ENCODE assay signal across 9 cellular contexts in the genomic region with DNA sequence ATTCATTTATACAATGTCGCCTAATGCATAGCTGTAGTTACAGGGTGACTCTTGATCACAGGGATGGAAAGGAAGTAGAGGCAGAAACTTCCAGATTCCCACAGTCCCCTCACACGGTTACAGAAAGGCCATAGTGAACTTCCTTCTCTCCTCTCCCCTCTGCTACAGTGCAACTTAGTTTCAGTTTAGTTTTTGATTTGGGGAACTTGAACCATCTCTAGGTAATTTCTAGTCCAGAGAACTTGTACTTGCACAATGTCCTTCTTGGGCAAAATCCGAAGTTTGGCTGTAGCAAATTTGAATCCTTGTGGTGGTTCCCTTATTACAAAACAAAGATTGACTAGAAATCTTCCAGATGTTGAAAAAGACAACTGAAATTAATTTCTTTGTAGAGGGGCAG. TPM values are rescaled to one million over a fixed set of nuclear protein-coding genes. Genes with fewer than 3 reads are reported as not detected.
DNase-seq lines count a peak whose midpoint lies in the region; ATAC-seq, FAIRE-seq and TF ChIP-seq lines count a peak whose summit lies in the region.
"Had no signal": no experiment of that assay in that cellular context is flagged by ENCODE, and none has a peak within 500 bp of the region (broad histone marks: within the 10 kb centered on the region; RNA-seq: fewer than 3 reads in every experiment).

No MANE protein-coding gene starts in this region.

- peaks cover 66% of the 10 kb centered on the region for H3K4me1 Mint-ChIP-seq in CD4-positive, alpha-beta T cell (ENCODE audit: low read depth)
- H3K4me1 Mint-ChIP-seq in natural killer cell treated with Interleukin-12 subunit alpha and Interleukin-12 subunit beta and Interleukin-15 and Interleukin-18, amount 100 ng/mL, for 72 hours (ENCODE audit: low read depth in 2 of 2), result peaks cover 31 to 40% of the 10 kb centered on the region in 2 donors

- H3K4me2 ChIP-seq in Karpas-422 (ENCODE audit: low read depth, low read length, poor library complexity, severe bottlenecking) (peak overlapping the region; percentile 90), GM12878 (ENCODE audit: control insufficient read depth, insufficient read depth) (peak overlapping the region; percentile 64)

- DNase-seq in CD4-positive, alpha-beta T cell, result no peak
- DNase-seq in Karpas-422 (peak; percentile 52), GM12878 (ENCODE audit: low read depth, low spot score) (no peak), DMS153 (lab: John Stamatoyannopoulos, UW) (no peak), NCI-H2029 (lab: John Stamatoyannopoulos, UW) (no peak), NCI-H2196 treated with DMSO at 0.1 percent for 48 hours (lab: John Stamatoyannopoulos, UW; ENCODE audit: unreplicated experiment) (no peak), Right ventricle myocardium inferior (ENCODE audit: missing footprints) (no peak)
- no peak for DNase-seq in natural killer cell treated with Interleukin-12 subunit alpha and Interleukin-12 subunit beta and Interleukin-15 and Interleukin-18, amount 100 ng/mL, for 72 hours (ENCODE audit: low spot score)
- DNase-seq: NCI-H1417 treated with DMSO at 0.1 percent for 48 hours had no signal

- H3K9ac ChIP-seq in Karpas-422 (ENCODE audit: low read length) (no peak overlapping the region), GM12878 (ENCODE audit: control insufficient read depth, insufficient read depth, low read length) (no peak overlapping the region)

- intact Hi-C loops in CD4-positive, alpha-beta T cell (cut with DNase I, micrococcal nuclease), result loop anchor here (5.0 to 10.0 kb wide), 6 partner anchors 199 to 764 kb away; a partner anchor contains a TSS
- intact Hi-C loops in GM12878 (cut with micrococcal nuclease; ENCODE audit: unreplicated experiment), result no loop called here
- intact Hi-C loops in Right ventricle myocardium inferior (cut with DNase I), result loop anchor here (5.0 kb wide), 2 partner anchors 154 to 199 kb away; a partner anchor contains a TSS

- no TSS peak for BruUV-seq in GM12878 (replicated peaks; lab: Mats Ljungman, UMichigan)

- peak; percentile 56 for FAIRE-seq in GM12878 (lab: Jason Lieb, UNC)

- peaks cover 22% of the 10 kb centered on the region for H3K36me3 Mint-ChIP-seq in CD4-positive, alpha-beta T cell (ENCODE audit: low read depth)
- peaks cover 5% of the 10 kb centered on the region for H3K36me3 Mint-ChIP-seq in natural killer cell treated with Interleukin-12 subunit alpha and Interleukin-12 subunit beta and Interleukin-15 and Interleukin-18, amount 100 ng/mL, for 72 hours

- H2AFZ ChIP-seq in Karpas-422 (ENCODE audit: low read length), result peak overlapping the region; percentile 26
- peak overlapping the region; percentile 49 for H2AFZ ChIP-seq in GM12878 (ENCODE audit: control insufficient read depth, low read depth, low read length)

- H3K79me2 ChIP-seq in Karpas-422 (ENCODE audit: low read length) (peaks cover 35% of the 10 kb centered on the region), GM12878 (ENCODE audit: control insufficient read depth, insufficient read depth, low read length) (peaks cover 10% of the 10 kb centered on the region)

- no peak for TF ChIP-seq RAD21 in GM12878 (IDR thresholded peaks at IDR 0.05; ENCODE audit: insufficient read depth, low read depth, low read length)

- H3K27me3 ChIP-seq in CD4-positive, alpha-beta T cell (ENCODE audit: control insufficient read depth, insufficient read depth, low read length), result no peaks in the 10 kb centered on the region
- no peaks in the 10 kb centered on the region for H3K27me3 ChIP-seq in Karpas-422 (ENCODE audit: low read length)
- H3K27me3 ChIP-seq in GM12878 (replicated peaks in 1 of 2; ENCODE audit: control insufficient read depth in 2 of 2, insufficient read depth in 2 of 2, low read length in 1 of 2), result no peaks in the 10 kb centered on the region

- CTCF ChIA-PET in CD4-positive, alpha-beta T cell (lab: Charles Lee), result no interaction called here
- CTCF ChIA-PET in GM12878 (lab: Yijun Ruan, JAX), result no interaction called here

- TF ChIP-seq CTCF in CD4-positive, alpha-beta T cell (IDR thresholded peaks at IDR 0.05), result no peak
- TF ChIP-seq CTCF in GM12878 (IDR thresholded peaks at IDR 0.05 in 2 of 3, conservative IDR thresholded peaks at IDR 0.05 in 1 of 3; ENCODE audit: control insufficient read depth in 2 of 3, extremely low read depth in 1 of 3, insufficient read depth in 1 of 3, low read depth in 3 of 3, low read length in 3 of 3), result no peak

- 32% methylated on average over 3 of the region's 3 CpGs for WGBS in GM12878 (ENCODE audit: insufficient coverage, insufficient replicate concordance, low lambda C conversion rate, missing lambda C conversion rate)

- no peaks in the 10 kb centered on the region for H3K9me3 Mint-ChIP-seq in CD4-positive, alpha-beta T cell
- H3K9me3 Mint-ChIP-seq in natural killer cell treated with Interleukin-12 subunit alpha and Interleukin-12 subunit beta and Interleukin-15 and Interleukin-18, amount 100 ng/mL, for 72 hours, result no peaks in the 10 kb centered on the region

- H3K27ac ChIP-seq in CD4-positive, alpha-beta T cell (ENCODE audit: low read depth, low read length), result peak overlapping the region; percentile 81
- H3K27ac ChIP-seq in Karpas-422 (ENCODE audit: low read length), result no peak overlapping the region; the same call in 1 of the 2 replicates
- H3K27ac ChIP-seq in GM12878 (ENCODE audit: control insufficient read depth, insufficient read depth), result no peak overlapping the region; the same call in 1 of the 2 replicates

- H3K4me1 ChIP-seq in Karpas-422 (ENCODE audit: low read length) (peaks cover 30% of the 10 kb centered on the region), GM12878 (ENCODE audit: control insufficient read depth, insufficient read depth, low read length) (peaks cover 9% of the 10 kb centered on the region)

- RAD21 ChIA-PET in GM12878 (lab: Charles Lee; ENCODE audit: unreplicated experiment), result no interaction called here

- no peak for TF ChIP-seq EP300 in GM12878 (IDR thresholded peaks at IDR 0.05; ENCODE audit: borderline replicate concordance in 1 of 2, control insufficient read depth in 1 of 2, low read depth in 2 of 2, low read length in 2 of 2)

- TF ChIP-seq POLR2A in GM12878 (IDR thresholded peaks at IDR 0.05; ENCODE audit: low read depth, low read length), result no peak

- H4K20me1 ChIP-seq in Karpas-422 (ENCODE audit: insufficient read depth, low read depth, low read length) (no peaks in the 10 kb centered on the region), GM12878 (ENCODE audit: control insufficient read depth, insufficient read depth) (no peaks in the 10 kb centered on the region)

- peak overlapping the region; percentile 94 for H3K27ac Mint-ChIP-seq in CD4-positive, alpha-beta T cell
- H3K27ac Mint-ChIP-seq in natural killer cell treated with Interleukin-12 subunit alpha and Interleukin-12 subunit beta and Interleukin-15 and Interleukin-18, amount 100 ng/mL, for 72 hours, result peak overlapping the region; percentile 78 to 96

- H3K36me3 ChIP-seq in Karpas-422 (ENCODE audit: insufficient read depth, low read length) (peaks cover 4% of the 10 kb centered on the region), GM12878 (ENCODE audit: control insufficient read depth in 2 of 2, insufficient read depth in 2 of 2, low read length in 1 of 2) (no peaks in the 10 kb centered on the region)

- no peak for ATAC-seq in CD4-positive, alpha-beta T cell (ENCODE audit: poor library complexity)
- ATAC-seq in GM12878 (no peak), Right ventricle myocardium inferior (no peak)
- no peak for ATAC-seq in natural killer cell treated with Interleukin-12 subunit alpha and Interleukin-12 subunit beta and Interleukin-15 and Interleukin-18, amount 100 ng/mL, for 72 hours

- H3K4me3 ChIP-seq in Karpas-422 (ENCODE audit: low read length), result peak overlapping the region; percentile 93; the same call in 1 of the 2 replicates
- H3K4me3 ChIP-seq in GM12878, result peak overlapping the region; percentile 91; the same call in 1 of the 2 replicates

- H3K27me3 Mint-ChIP-seq in CD4-positive, alpha-beta T cell, result peaks cover 4% of the 10 kb centered on the region
- H3K27me3 Mint-ChIP-seq in natural killer cell treated with Interleukin-12 subunit alpha and Interleukin-12 subunit beta and Interleukin-15 and Interleukin-18, amount 100 ng/mL, for 72 hours, result peaks cover 0 to 3% of the 10 kb centered on the region in 2 donors

- H3K9me3 ChIP-seq in CD4-positive, alpha-beta T cell (ENCODE audit: control insufficient read depth, low read length), result no peaks in the 10 kb centered on the region
- H3K9me3 ChIP-seq in Karpas-422 (ENCODE audit: low read length), result no peaks in the 10 kb centered on the region
- H3K9me3 ChIP-seq in GM12878 (replicated peaks; ENCODE audit: control insufficient read depth, insufficient read depth, low read length), result no peaks in the 10 kb centered on the region

- POLR2A ChIA-PET in CD4-positive, alpha-beta T cell (lab: Charles Lee), result interaction anchor here (3.5 kb wide), 1 partner anchor 19 kb away, joined by 31 read pairs; no protein-coding TSS in a partner anchor
- POLR2A ChIA-PET in GM12878 (lab: Charles Lee), result no interaction called here

- in situ Hi-C loops in GM12878 (cut with MboI), result no loop called here

- H3K9me2 ChIP-seq in Karpas-422 (replicated peaks; ENCODE audit: insufficient read depth, low read length), result no peaks in the 10 kb centered on the region

- SMC1A ChIA-PET in GM12878 (lab: Charles Lee; ENCODE audit: uncharacterized antibody, unreplicated experiment), result no interaction called here

- peak overlapping the region; percentile 94 for H3K4me3 Mint-ChIP-seq in CD4-positive, alpha-beta T cell
- H3K4me3 Mint-ChIP-seq in natural killer cell treated with Interleukin-12 subunit alpha and Interleukin-12 subunit beta and Interleukin-15 and Interleukin-18, amount 100 ng/mL, for 72 hours, result peak overlapping the region; percentile 96

RNA-seq across cellular contexts. Expression of a gene that starts 1.2 kb away (rescaled TPM):
- 10 to 100 TPM; 86.9 to 93.6 TPM for total RNA-seq in CD4-positive, alpha-beta T cell
- total RNA-seq in Karpas-422 (2014; rRNA removed; shearing (Covaris generic); ENCODE audit: low replicate concordance), result 78.4 and 164 TPM in 2 replicates
- total RNA-seq in GM12878 (2013; cell fraction: nucleolus; rRNA removed), result 404 and 410 TPM in 2 replicates
- total RNA-seq in GM12878 (2014; rRNA removed) (22.4 and 26.4 TPM in 2 replicates), GM12878 (2014; rRNA removed; fragmentation: Illumina TruSeq; extraction: Trizol) (29.0 and 33.3 TPM in 2 replicates), GM12878 (2021) (17.3 and 18.8 TPM in 2 replicates), Right ventricle myocardium inferior (28.9 TPM)
- 12.7 TPM for polyA plus RNA-seq in GM12878 (2011; ENCODE audit: low read depth)
- polyA plus RNA-seq in GM12878 (2011; rRNA removed) (38.1 and 52.1 TPM in 2 replicates), GM12878 (2014; fragmentation: Illumina TruSeq; extraction: Trizol) (20.8 and 29.3 TPM in 2 replicates), GM12878 (2014; fragmentation: Nextera tagmentation; extraction: Ambion mirVana) (1 to 10 TPM; 3.4 to 4.5 TPM), GM12878 (2014; rRNA removed) (13.7 and 13.8 TPM in 2 replicates), GM12878 (2016; fragmentation: Nextera tagmentation; extraction: Ambion mirVana) (1 to 10 TPM; 4.9 to 5.2 TPM)
- polyA plus RNA-seq in GM12878 (2011; cell fraction: cytosol; rRNA removed), result 14.4 and 14.8 TPM in 2 replicates
- polyA plus RNA-seq in GM12878 (2011; cell fraction: nucleus; rRNA removed), result 57.7 and 81.2 TPM in 2 replicates
- 14.4 and 17.0 TPM in 2 replicates for polyA plus RNA-seq in GM12878 (2012)
- 114 and 144 TPM in 2 replicates for polyA minus RNA-seq in GM12878 (2011; rRNA and poly(A)+ RNA removed)
- polyA minus RNA-seq in GM12878 (2011; cell fraction: cytosol; rRNA and poly(A)+ RNA removed), result 29.1 and 32.0 TPM in 2 replicates
- 171 and 193 TPM in 2 replicates for polyA minus RNA-seq in GM12878 (2011; cell fraction: nucleus; rRNA and poly(A)+ RNA removed)
- total RNA-seq in natural killer cell treated with Interleukin-12 subunit alpha and Interleukin-12 subunit beta and Interleukin-15 and Interleukin-18, amount 100 ng/mL, for 72 hours, result 10 to 100 TPM; 34.9 to 45.2 TPM
